ENCODE assay signal across 8 cellular contexts in genomic region chr4:37687175-37687525, GRCh38. TPM values are rescaled to one million over a fixed set of nuclear protein-coding genes. Genes with fewer than 3 reads are reported as not detected.
DNase-seq lines count a peak whose midpoint lies in the region; ATAC-seq and TF ChIP-seq lines count a peak whose summit lies in the region.

No MANE protein-coding gene starts in this region.

- H3K4me2 ChIP-seq in fibroblast of lung (ENCODE audit: extremely low read depth, insufficient read depth, low read length), result peak overlapping the region; percentile 85

- peaks cover 10% of the 10 kb centered on the region for H3K79me2 ChIP-seq in fibroblast of lung (ENCODE audit: control insufficient read depth, insufficient read depth, low read length)

- H3K27me3 ChIP-seq in HL-60 (ENCODE audit: insufficient read depth, poor library complexity, severe bottlenecking) (no peaks in the 10 kb centered on the region), fibroblast of lung (ENCODE audit: control insufficient read depth, insufficient read depth, low read length) (no peaks in the 10 kb centered on the region), foreskin keratinocyte (no peaks in the 10 kb centered on the region)

- peaks cover 4% of the 10 kb centered on the region for H3K4me1 ChIP-seq in fibroblast of lung (ENCODE audit: control insufficient read depth, extremely low read depth, insufficient read depth, low read length)
- H3K4me1 ChIP-seq in foreskin keratinocyte, result no peaks in the 10 kb centered on the region

- no peak overlapping the region for H3K9ac ChIP-seq in fibroblast of lung (ENCODE audit: insufficient read depth, low read length)

- ATAC-seq in foreskin keratinocyte (no peak), GM18498 (IDR thresholded peaks at IDR 0.05; ENCODE audit: unreplicated experiment) (no peak), omental fat pad (ENCODE audit: low FRiP score) (no peak)

- TF ChIP-seq CTCF in HL-60 (IDR thresholded peaks at IDR 0.05; ENCODE audit: insufficient read depth, low read length) (no peak), fibroblast of lung (conservative IDR thresholded peaks at IDR 0.05 in 1 of 2, IDR thresholded peaks at IDR 0.05 in 1 of 2; ENCODE audit: low read depth in 1 of 2, low read length in 2 of 2) (no peak), foreskin keratinocyte (conservative IDR thresholded peaks at IDR 0.05) (no peak), omental fat pad (IDR thresholded peaks at IDR 0.05) (no peak)

- no peaks in the 10 kb centered on the region for H3K36me3 ChIP-seq in fibroblast of lung (ENCODE audit: control insufficient read depth, insufficient read depth, low read length)

- H3K27ac ChIP-seq in HL-60 (replicated peaks) (peak overlapping the region; percentile 97), fibroblast of lung (ENCODE audit: insufficient read depth, low read length) (no peak overlapping the region), skin epidermis (peak overlapping the region in 17 of 21 experiments; percentile 47 to 94 (median 74)), foreskin keratinocyte (no peak overlapping the region)

- H3K9me3 ChIP-seq in fibroblast of lung (ENCODE audit: control insufficient read depth, insufficient read depth, low read depth, low read length), result no peaks in the 10 kb centered on the region

- DNase-seq in HL-60 (ENCODE audit: low read depth in 1 of 2, low spot score in 1 of 2), result no peak
- DNase-seq in SK-N-DZ (ENCODE audit: low spot score), result peak; percentile 18
- DNase-seq in fibroblast of lung (ENCODE audit: low read depth in 2 of 2), result no peak
- no peak for DNase-seq in foreskin keratinocyte
- DNase-seq in omental fat pad (ENCODE audit: low spot score), result no peak
- no peak for DNase-seq in 8988T

- no peaks in the 10 kb centered on the region for H4K20me1 ChIP-seq in fibroblast of lung (ENCODE audit: control insufficient read depth, extremely low read depth, insufficient read depth, low read length)

- peak overlapping the region; percentile 66 for H2AFZ ChIP-seq in fibroblast of lung (ENCODE audit: low read length)

- H3K4me3 ChIP-seq in HL-60 (replicated peaks; ENCODE audit: insufficient read depth, low read length) (peak overlapping the region; percentile 85), fibroblast of lung (replicated peaks in 1 of 4; ENCODE audit: control extremely low read depth in 1 of 4, insufficient read depth in 1 of 4, low read depth in 3 of 4, low read length in 4 of 4) (peak overlapping the region; percentile 53 to 66 (median 62)), skin epidermis (peak overlapping the region; percentile 77 to 95 (median 89))

RNA-seq across cellular contexts. Expression of gene RELL1, which starts 1.0 kb away (rescaled TPM):
- 9.5 and 11.1 TPM in 2 replicates for polyA plus RNA-seq in SK-N-DZ (2014; cell fraction: cytosol; rRNA removed)
- polyA plus RNA-seq in SK-N-DZ (2014; cell fraction: nucleus; rRNA removed), result 2.5 and 9.1 TPM in 2 replicates
- total RNA-seq in fibroblast of lung (65.0 and 71.0 TPM in 2 replicates), foreskin keratinocyte (46.2 and 47.2 TPM in 2 replicates), omental fat pad (100 to 1,000 TPM in 1 of 4 donors, 10 to 100 TPM in 3; 65.4 to 158 (median 82.5) TPM)
- polyA plus RNA-seq in fibroblast of lung (14.3 and 16.1 TPM in 2 replicates), foreskin keratinocyte (0.99 and 1.6 TPM in 2 replicates)
- 7.0 and 9.0 TPM in 2 replicates for polyA plus RNA-seq in fibroblast of lung (2012)
- polyA minus RNA-seq in fibroblast of lung (ENCODE audit: low replicate concordance), result 12.2 and 21.0 TPM in 2 replicates

Comparison
In these comparisons a context has a peak if more than half of its experiments do, and no peak if none do; other contexts are left out.
1. H3K27ac ChIP-seq: peak in HL-60 (single experiment) and skin epidermis (17 of 21); none in fibroblast of lung (single experiment) and foreskin keratinocyte (single experiment).
2. Peak in every context shown above with its lines, with median percentiles within 50 percentile points of each other: H3K4me3 ChIP-seq.